ENCODE assay signal across 1 cellular context in the genomic region with DNA sequence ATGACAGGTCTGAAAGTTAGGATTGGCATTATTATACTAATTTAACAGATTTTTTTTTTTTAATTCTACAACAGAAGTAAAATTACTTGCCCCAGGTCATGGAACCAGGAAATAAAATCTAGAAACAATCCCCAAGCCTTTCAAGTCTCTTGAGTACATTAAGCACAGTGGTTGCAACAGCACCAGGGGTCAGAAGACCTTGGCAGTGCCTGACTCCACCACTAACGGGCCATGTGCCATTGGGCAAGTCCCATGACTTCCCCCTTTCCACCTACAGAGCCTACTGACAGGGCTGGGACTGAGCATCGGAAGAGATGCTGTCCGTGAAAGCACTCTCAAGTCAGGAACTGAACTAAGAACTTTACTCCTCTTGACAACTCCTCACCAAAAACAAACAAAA.
TF ChIP-seq lines count a peak whose summit lies in the region.

No MANE protein-coding gene starts in this region.

TF ChIP-seq in IMR-90, 13 proteins besides CTCF, POLR2A, EP300 and RAD21 (continued from another document):
- TF ChIP-seq ELK1 (IDR thresholded peaks at IDR 0.05; ENCODE audit: borderline replicate concordance, low read depth, low read length) = no peak
- TF ChIP-seq, protein P1, sequence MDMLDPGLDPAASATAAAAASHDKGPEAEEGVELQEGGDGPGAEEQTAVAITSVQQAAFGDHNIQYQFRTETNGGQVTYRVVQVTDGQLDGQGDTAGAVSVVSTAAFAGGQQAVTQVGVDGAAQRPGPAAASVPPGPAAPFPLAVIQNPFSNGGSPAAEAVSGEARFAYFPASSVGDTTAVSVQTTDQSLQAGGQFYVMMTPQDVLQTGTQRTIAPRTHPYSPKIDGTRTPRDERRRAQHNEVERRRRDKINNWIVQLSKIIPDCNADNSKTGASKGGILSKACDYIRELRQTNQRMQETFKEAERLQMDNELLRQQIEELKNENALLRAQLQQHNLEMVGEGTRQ (IDR thresholded peaks at IDR 0.05; ENCODE audit: low read depth, low read length) = no peak
- TF ChIP-seq FOS (IDR thresholded peaks at IDR 0.05; ENCODE audit: low read depth, low read length) = no peak
- no peak for TF ChIP-seq MAZ (IDR thresholded peaks at IDR 0.05; ENCODE audit: borderline replicate concordance, low read depth, low read length)
- TF ChIP-seq MXI1 (IDR thresholded peaks at IDR 0.05; ENCODE audit: borderline replicate concordance, low read depth, low read length) = no peak
- TF ChIP-seq CHD1 (IDR thresholded peaks at IDR 0.05; ENCODE audit: low read depth, low read length) = no peak
- TF ChIP-seq BHLHE40 (IDR thresholded peaks at IDR 0.05; ENCODE audit: low read depth, low read length) = no peak
- TF ChIP-seq CEBPB (IDR thresholded peaks at IDR 0.05; ENCODE audit: low read depth, low read length) = no peak
